In the genomic region with DNA sequence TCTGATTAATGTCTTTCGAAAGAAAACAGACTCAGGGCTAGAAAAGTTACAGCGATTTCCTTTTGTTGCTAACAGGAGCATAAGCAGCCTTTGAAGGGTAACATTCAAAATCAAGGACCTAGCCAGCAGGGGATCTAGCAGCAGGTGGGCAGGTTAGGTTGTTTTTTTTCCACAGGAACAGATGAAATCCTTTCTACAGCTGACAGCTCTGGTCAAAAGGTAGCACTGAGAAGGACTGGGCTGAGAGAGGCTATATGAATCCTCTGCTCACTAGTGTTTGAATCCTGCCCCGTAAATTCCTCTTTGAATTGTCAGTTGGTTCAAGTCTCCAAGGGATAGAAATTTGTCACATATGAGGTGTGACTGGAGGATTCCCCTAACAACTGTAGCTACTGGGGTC, we compare ENCODE assay signal across 24 cellular contexts.
DNase-seq lines count a peak whose midpoint lies in the region; ATAC-seq, FAIRE-seq and TF ChIP-seq lines count a peak whose summit lies in the region.
"Had no signal": no experiment of that assay in that cellular context is flagged by ENCODE, and none has a peak within 500 bp of the region (broad histone marks: within the 10 kb centered on the region; RNA-seq: fewer than 3 reads in every experiment).

No MANE protein-coding gene starts in this region.

- H3K14ac ChIP-seq in H9 (ENCODE audit: insufficient read depth, low read length), result no peak overlapping the region

- no peak overlapping the region for H4K8ac ChIP-seq in H9 (replicated peaks; ENCODE audit: insufficient read length, low read depth, low read length)

- no peaks in the 10 kb centered on the region for H3K9me3 ChIP-seq in H9 (ENCODE audit: control insufficient read depth, low read depth, low read length)
- H3K9me3 ChIP-seq: BE2C, MG63, SJSA1 had no signal

- no peak overlapping the region for H2BK5ac ChIP-seq in H9 (ENCODE audit: insufficient read length, low read length)

- H3K27ac Mint-ChIP-seq in H9, result peak overlapping the region in 2 of 3 experiments; percentile 41 to 65; a peak in 5 of 7 replicates

- H3K4me1 ChIP-seq in H9 (ENCODE audit: insufficient read depth, low read length), result peaks cover 10% of the 10 kb centered on the region; the same call in 1 of the 2 replicates
- H3K4me1 ChIP-seq: BE2C, SJSA1 had no signal

- no peaks in the 10 kb centered on the region for H3K79me2 ChIP-seq in H9 (ENCODE audit: insufficient read depth, low read length)

- H3K4me1 Mint-ChIP-seq in H9, result peaks cover 37 to 40% of the 10 kb centered on the region in 2 experiments

- WGBS in H9 (ENCODE audit: extremely low coverage, insufficient read length, low lambda C conversion rate), result no CpG with 5 or more reads among the region's 3 CpGs

- H2BK120ac ChIP-seq in H9 (ENCODE audit: low read depth, low read length, poor library complexity, severe bottlenecking), result no peak overlapping the region

- H3T11ph ChIP-seq in H9 (ENCODE audit: low read length), result no peak overlapping the region

- DNase-seq in H9 (peak; percentile 31), NCI-H146 treated with DMSO at 0.1 percent for 48 hours (lab: John Stamatoyannopoulos, UW; ENCODE audit: unreplicated experiment) (peak; percentile 72), iPS DF 19.7 (ENCODE audit: low read depth, low spot score) (peak; percentile 9), DMS79 (lab: John Stamatoyannopoulos, UW) (no peak), GM19239 (ENCODE audit: insufficient read length, low spot score) (no peak), D341Med (ENCODE audit: low spot score) (no peak)
- DNase-seq: BE2C, Calu3, DMS153, GM23248, IMR-90, KG1, MG63, NCI-H1436, NCI-H2029, NCI-H446, NCI-H526, Right ventricle myocardium superior, RPMI8226, T-helper 2 cell had no signal

- no peak overlapping the region for H3K4ac ChIP-seq in H9 (ENCODE audit: low read depth, low read length)

- H3K79me1 ChIP-seq in H9 (ENCODE audit: insufficient read depth, low read depth, low read length, poor library complexity, severe bottlenecking), result no peaks in the 10 kb centered on the region

- no peak overlapping the region for H3K56ac ChIP-seq in H9 (ENCODE audit: insufficient read length, low read depth, low read length)

- no peak overlapping the region for H2BK20ac ChIP-seq in H9 (ENCODE audit: low read depth, low read length, poor library complexity, severe bottlenecking)

- no peak for ATAC-seq in HG03457 (IDR thresholded peaks at IDR 0.05; ENCODE audit: unreplicated experiment)
- ATAC-seq: HCT116 had no signal

- no peak overlapping the region for H2AK5ac ChIP-seq in H9 (ENCODE audit: insufficient read length, low read length)

- no peaks in the 10 kb centered on the region for H3K27me3 ChIP-seq in H9 (ENCODE audit: insufficient read depth, low read length)
- H3K27me3 ChIP-seq: BE2C, MG63, SJSA1 had no signal

- H4K5ac ChIP-seq in H9 (ENCODE audit: insufficient read length, low read depth, low read length), result no peak overlapping the region

- H3K36me3 Mint-ChIP-seq in H9 (ENCODE audit: insufficient read depth in 1 of 3, low read depth in 3 of 3), result no peaks in the 10 kb centered on the region

- no peak overlapping the region for H3K23ac ChIP-seq in H9 (ENCODE audit: insufficient read length, low read depth, low read length)

- no peak for TF ChIP-seq CTCF in H9 (conservative IDR thresholded peaks at IDR 0.05)

- FAIRE-seq in GM19239 (lab: Jason Lieb, UNC), result no peak
- FAIRE-seq: G401.6 had no signal

- no peak overlapping the region for H4K91ac ChIP-seq in H9 (ENCODE audit: insufficient read length, low read depth, low read length)

- H4K20me1 ChIP-seq in H9 (ENCODE audit: control insufficient read depth, insufficient read depth, insufficient read length), result no peaks in the 10 kb centered on the region

- no peak overlapping the region for H3K27ac ChIP-seq in H9 (ENCODE audit: insufficient read length, low read depth, low read length)
- H3K27ac ChIP-seq: GM23248, SJSA1 had no signal

- H3K4me2 ChIP-seq in H9 (ENCODE audit: insufficient read depth, insufficient read length, low read length), result peak overlapping the region; percentile 2

- H2BK12ac ChIP-seq in H9 (ENCODE audit: insufficient read length, low read depth, low read length), result no peak overlapping the region

- no peaks in the 10 kb centered on the region for H3K23me2 ChIP-seq in H9 (ENCODE audit: insufficient read length, low read depth, low read length, poor library complexity, severe bottlenecking)

- no peak overlapping the region for H3K9ac ChIP-seq in H9 (ENCODE audit: extremely low read depth, insufficient read length, low read length)
- H3K9ac ChIP-seq: GM23248 had no signal

- H3K27me3 Mint-ChIP-seq in H9 (ENCODE audit: low read depth), result no peaks in the 10 kb centered on the region

- H2BK15ac ChIP-seq in H9 (ENCODE audit: low read depth, low read length), result no peak overlapping the region

- peak overlapping the region in 1 of 2 experiments; percentile 9; a peak in 1 of 5 replicates for H3K4me3 Mint-ChIP-seq in H9

- no peak overlapping the region for H2AFZ ChIP-seq in H9 (ENCODE audit: low read length)
- H2AFZ ChIP-seq: GM23248 had no signal

- H3K9me3 Mint-ChIP-seq in H9, result no peaks in the 10 kb centered on the region; a peak in 2 of 5 replicates

- no peak overlapping the region for H3K18ac ChIP-seq in H9 (ENCODE audit: insufficient read length, low read depth, low read length)

Comparison
In these comparisons a context has a peak if more than half of its experiments do, and no peak if none do; other contexts are left out.
1. DNase-seq: peak in H9 (single experiment), NCI-H146 treated with DMSO at 0.1 percent for 48 hours (single experiment) and iPS DF 19.7 (single experiment); none in DMS79 (single experiment), GM19239 (single experiment) and D341Med (single experiment).